ENCODE assay signal across 1 cellular context in the genomic region with DNA sequence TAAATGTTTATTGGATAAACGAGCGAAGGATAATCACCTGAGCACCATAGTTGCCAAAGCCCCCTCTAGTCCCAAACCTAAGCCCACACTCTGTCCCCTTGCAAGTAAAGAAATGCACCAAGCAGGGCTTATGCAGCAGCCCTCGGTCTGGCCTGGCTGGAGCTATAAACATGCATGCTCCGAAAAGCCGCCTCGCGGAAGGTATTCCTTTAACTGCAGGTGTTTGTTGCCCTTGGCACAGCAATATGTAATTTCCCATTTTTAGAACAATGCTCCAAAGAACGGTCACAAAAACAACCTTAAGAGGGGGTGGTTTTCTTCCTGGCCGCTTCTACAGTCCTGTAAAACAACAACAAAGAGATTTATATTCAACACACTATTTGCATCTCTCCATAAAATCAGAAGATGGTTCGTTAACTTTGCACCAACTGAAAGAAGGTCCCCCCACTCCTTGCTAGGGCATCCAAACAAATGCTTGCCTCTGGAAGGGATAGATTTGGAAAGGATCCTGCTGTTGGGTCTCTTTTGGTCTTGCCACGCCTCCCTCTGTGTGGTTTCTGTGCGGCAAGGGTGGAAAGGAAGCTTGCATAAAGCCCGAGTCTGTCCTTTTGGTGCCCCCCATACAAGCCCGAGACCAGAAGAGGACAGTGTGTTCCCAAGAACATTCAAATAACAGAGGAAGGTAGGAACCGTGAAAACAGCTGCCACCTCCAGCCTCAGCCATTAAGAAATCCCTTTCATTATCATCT.
TF ChIP-seq lines count a peak whose summit lies in the region.

No MANE protein-coding gene starts in this region.

TF ChIP-seq in SK-N-SH treated with all-trans-retinoic acid at 6 μM for 48 hours, 23 proteins besides CTCF, POLR2A, EP300 and RAD21 (continued from another document):
- TF ChIP-seq, protein P1, sequence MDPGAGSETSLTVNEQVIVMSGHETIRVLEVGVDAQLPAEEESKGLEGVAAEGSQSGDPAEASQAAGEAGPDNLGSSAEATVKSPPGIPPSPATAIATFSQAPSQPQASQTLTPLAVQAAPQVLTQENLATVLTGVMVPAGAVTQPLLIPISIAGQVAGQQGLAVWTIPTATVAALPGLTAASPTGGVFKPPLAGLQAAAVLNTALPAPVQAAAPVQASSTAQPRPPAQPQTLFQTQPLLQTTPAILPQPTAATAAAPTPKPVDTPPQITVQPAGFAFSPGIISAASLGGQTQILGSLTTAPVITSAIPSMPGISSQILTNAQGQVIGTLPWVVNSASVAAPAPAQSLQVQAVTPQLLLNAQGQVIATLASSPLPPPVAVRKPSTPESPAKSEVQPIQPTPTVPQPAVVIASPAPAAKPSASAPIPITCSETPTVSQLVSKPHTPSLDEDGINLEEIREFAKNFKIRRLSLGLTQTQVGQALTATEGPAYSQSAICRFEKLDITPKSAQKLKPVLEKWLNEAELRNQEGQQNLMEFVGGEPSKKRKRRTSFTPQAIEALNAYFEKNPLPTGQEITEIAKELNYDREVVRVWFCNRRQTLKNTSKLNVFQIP (CRISPR knock-in tag; IDR thresholded peaks at IDR 0.05; ENCODE audit: borderline replicate concordance, low read depth), result no peak
- TF ChIP-seq, protein P2, sequence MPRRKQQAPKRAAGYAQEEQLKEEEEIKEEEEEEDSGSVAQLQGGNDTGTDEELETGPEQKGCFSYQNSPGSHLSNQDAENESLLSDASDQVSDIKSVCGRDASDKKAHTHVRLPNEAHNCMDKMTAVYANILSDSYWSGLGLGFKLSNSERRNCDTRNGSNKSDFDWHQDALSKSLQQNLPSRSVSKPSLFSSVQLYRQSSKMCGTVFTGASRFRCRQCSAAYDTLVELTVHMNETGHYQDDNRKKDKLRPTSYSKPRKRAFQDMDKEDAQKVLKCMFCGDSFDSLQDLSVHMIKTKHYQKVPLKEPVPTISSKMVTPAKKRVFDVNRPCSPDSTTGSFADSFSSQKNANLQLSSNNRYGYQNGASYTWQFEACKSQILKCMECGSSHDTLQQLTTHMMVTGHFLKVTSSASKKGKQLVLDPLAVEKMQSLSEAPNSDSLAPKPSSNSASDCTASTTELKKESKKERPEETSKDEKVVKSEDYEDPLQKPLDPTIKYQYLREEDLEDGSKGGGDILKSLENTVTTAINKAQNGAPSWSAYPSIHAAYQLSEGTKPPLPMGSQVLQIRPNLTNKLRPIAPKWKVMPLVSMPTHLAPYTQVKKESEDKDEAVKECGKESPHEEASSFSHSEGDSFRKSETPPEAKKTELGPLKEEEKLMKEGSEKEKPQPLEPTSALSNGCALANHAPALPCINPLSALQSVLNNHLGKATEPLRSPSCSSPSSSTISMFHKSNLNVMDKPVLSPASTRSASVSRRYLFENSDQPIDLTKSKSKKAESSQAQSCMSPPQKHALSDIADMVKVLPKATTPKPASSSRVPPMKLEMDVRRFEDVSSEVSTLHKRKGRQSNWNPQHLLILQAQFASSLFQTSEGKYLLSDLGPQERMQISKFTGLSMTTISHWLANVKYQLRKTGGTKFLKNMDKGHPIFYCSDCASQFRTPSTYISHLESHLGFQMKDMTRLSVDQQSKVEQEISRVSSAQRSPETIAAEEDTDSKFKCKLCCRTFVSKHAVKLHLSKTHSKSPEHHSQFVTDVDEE (CRISPR knock-in tag; IDR thresholded peaks at IDR 0.05), result no peak
- TF ChIP-seq CSDC2 (CRISPR knock-in tag; IDR thresholded peaks at IDR 0.05) (no peak), ARNTL (CRISPR knock-in tag; IDR thresholded peaks at IDR 0.05; ENCODE audit: borderline replicate concordance, low read depth) (no peak), ZNF8 (CRISPR knock-in tag; IDR thresholded peaks at IDR 0.05) (no peak), ESRRG (CRISPR knock-in tag; IDR thresholded peaks at IDR 0.05) (no peak), ZNF565 (CRISPR knock-in tag; conservative IDR thresholded peaks at IDR 0.05; ENCODE audit: low read depth) (no peak), SNAI2 (CRISPR knock-in tag; IDR thresholded peaks at IDR 0.05) (no peak), PPARA (CRISPR knock-in tag; IDR thresholded peaks at IDR 0.05; ENCODE audit: borderline replicate concordance) (no peak), ZC3H10 (CRISPR knock-in tag; IDR thresholded peaks at IDR 0.05) (no peak), ZFP3 (CRISPR knock-in tag; IDR thresholded peaks at IDR 0.05) (no peak), RARB (CRISPR knock-in tag; IDR thresholded peaks at IDR 0.05) (no peak), ZFP30 (CRISPR knock-in tag; IDR thresholded peaks at IDR 0.05) (no peak), TCF4 (CRISPR knock-in tag; IDR thresholded peaks at IDR 0.05; ENCODE audit: borderline replicate concordance) (no peak)
- TF ChIP-seq, protein P3, sequence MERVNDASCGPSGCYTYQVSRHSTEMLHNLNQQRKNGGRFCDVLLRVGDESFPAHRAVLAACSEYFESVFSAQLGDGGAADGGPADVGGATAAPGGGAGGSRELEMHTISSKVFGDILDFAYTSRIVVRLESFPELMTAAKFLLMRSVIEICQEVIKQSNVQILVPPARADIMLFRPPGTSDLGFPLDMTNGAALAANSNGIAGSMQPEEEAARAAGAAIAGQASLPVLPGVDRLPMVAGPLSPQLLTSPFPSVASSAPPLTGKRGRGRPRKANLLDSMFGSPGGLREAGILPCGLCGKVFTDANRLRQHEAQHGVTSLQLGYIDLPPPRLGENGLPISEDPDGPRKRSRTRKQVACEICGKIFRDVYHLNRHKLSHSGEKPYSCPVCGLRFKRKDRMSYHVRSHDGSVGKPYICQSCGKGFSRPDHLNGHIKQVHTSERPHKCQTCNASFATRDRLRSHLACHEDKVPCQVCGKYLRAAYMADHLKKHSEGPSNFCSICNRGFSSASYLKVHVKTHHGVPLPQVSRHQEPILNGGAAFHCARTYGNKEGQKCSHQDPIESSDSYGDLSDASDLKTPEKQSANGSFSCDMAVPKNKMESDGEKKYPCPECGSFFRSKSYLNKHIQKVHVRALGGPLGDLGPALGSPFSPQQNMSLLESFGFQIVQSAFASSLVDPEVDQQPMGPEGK (CRISPR knock-in tag; IDR thresholded peaks at IDR 0.05; ENCODE audit: borderline replicate concordance), result no peak
- TF ChIP-seq, protein P4, sequence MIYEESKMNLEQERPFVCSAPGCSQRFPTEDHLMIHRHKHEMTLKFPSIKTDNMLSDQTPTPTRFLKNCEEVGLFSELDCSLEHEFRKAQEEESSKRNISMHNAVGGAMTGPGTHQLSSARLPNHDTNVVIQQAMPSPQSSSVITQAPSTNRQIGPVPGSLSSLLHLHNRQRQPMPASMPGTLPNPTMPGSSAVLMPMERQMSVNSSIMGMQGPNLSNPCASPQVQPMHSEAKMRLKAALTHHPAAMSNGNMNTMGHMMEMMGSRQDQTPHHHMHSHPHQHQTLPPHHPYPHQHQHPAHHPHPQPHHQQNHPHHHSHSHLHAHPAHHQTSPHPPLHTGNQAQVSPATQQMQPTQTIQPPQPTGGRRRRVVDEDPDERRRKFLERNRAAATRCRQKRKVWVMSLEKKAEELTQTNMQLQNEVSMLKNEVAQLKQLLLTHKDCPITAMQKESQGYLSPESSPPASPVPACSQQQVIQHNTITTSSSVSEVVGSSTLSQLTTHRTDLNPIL (CRISPR knock-in tag; IDR thresholded peaks at IDR 0.05; ENCODE audit: low read depth), result no peak
